Comparison of ENCODE assay signal across 23 cellular contexts in the genomic region with DNA sequence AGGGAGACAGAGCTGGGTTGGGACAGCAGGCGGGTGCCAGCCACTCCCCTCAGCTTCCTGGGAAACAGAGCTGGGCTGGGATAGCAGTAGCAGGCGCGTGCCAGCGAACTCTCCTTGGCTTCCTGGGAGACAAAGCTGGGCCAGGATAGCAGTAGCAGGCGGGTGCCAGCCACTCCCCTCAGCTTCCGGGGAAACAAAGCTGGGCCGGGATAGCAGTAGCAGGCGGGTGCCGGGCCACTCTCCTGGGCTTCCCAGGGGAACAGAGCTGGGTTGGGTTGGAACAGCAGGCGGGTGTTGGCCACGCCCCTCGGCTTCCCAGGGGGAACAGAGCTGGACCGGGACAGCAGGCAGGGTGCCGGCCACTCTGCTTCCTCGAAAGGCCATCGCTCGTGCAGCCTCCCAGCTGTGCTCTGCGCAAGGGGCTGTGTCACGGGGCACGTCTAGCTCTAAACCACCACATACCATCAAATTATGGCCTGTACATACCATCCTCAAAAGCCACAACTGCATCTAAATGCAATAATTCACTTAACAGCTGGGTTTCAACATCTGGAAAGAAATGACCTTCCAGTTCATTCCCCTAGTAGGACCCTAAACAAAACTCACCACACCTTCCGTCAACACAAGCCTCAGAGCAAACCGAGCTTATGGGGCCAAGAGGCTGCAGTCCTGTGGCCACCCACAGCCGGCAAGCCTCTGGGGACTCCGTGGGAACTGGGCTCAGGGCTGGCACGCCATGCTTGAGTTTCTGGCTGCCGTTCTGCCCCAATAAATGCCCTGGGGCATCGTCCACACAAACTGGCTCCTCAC.
A peak's percentile ranks its signal among the peaks of the same experiment; 100 is the strongest.
DNase-seq lines count a peak whose midpoint lies in the region; ATAC-seq, FAIRE-seq and TF ChIP-seq lines count a peak whose summit lies in the region.
"Had no signal": no experiment of that assay in that cellular context is flagged by ENCODE, and none has a peak within 500 bp of the region (broad histone marks: within the 10 kb centered on the region; RNA-seq: fewer than 3 reads in every experiment).

No MANE protein-coding gene starts in this region.

- H3K4me3 ChIP-seq in small intestine (ENCODE audit: low read depth in 1 of 2, low read length in 2 of 2) (no peak overlapping the region), adrenal gland (no peak overlapping the region)
- H3K4me3 ChIP-seq: body of pancreas, gastrocnemius medialis, left lung, pancreas, skin epidermis, thoracic aorta had no signal

- no peaks in the 10 kb centered on the region for H3K4me1 Mint-ChIP-seq in activated T-helper 17 cell treated with anti-CD3 and anti-CD28 coated beads, Interleukin-2, amount 50 U/mL, for 72 hours
- H3K4me1 Mint-ChIP-seq: activated CD4-positive, alpha-beta T cell treated with anti-CD3 and anti-CD28 coated beads, Interleukin-2, amount 10 ng/mL, durations not matched to agents 7 days and 5 days; CD14-positive monocyte had no signal

- no peaks in the 10 kb centered on the region for H3K27me3 Mint-ChIP-seq in activated T-helper 17 cell treated with anti-CD3 and anti-CD28 coated beads, Interleukin-2, amount 50 U/mL, for 72 hours
- H3K27me3 Mint-ChIP-seq: activated CD4-positive, alpha-beta T cell treated with anti-CD3 and anti-CD28 coated beads, Interleukin-2, amount 10 ng/mL, durations not matched to agents 7 days and 5 days; dendritic cell treated with granulocyte-macrophage colony-stimulating factor and Interleukin-4, amounts not matched to agents 40 ng/mL and 50 ng/mL, for 4 days had no signal

- peak overlapping the region; percentile 30 for H3K27ac Mint-ChIP-seq in activated T-helper 17 cell treated with anti-CD3 and anti-CD28 coated beads, Interleukin-2, amount 50 U/mL, for 72 hours
- H3K27ac Mint-ChIP-seq: activated CD4-positive, alpha-beta T cell treated with anti-CD3 and anti-CD28 coated beads, Interleukin-2, amount 10 ng/mL, durations not matched to agents 7 days and 5 days; dendritic cell treated with granulocyte-macrophage colony-stimulating factor and Interleukin-4, amounts not matched to agents 40 ng/mL and 50 ng/mL, for 4 days had no signal

- no peak for TF ChIP-seq POLR2A in adrenal gland (IDR thresholded peaks at IDR 0.05)

- no peaks in the 10 kb centered on the region for H3K9me3 Mint-ChIP-seq in activated T-helper 17 cell treated with anti-CD3 and anti-CD28 coated beads, Interleukin-2, amount 50 U/mL, for 72 hours
- H3K9me3 Mint-ChIP-seq: activated CD4-positive, alpha-beta T cell treated with anti-CD3 and anti-CD28 coated beads, Interleukin-2, amount 10 ng/mL, durations not matched to agents 7 days and 5 days; dendritic cell treated with granulocyte-macrophage colony-stimulating factor and Interleukin-4, amounts not matched to agents 40 ng/mL and 50 ng/mL, for 4 days had no signal

- H3K27ac ChIP-seq in layer of hippocampus (ENCODE audit: low read depth, low read length) (peak overlapping the region; percentile 16), small intestine (ENCODE audit: low read depth in 1 of 2, low read length in 1 of 2) (peak overlapping the region in 1 of 2 donors; percentile 34), adrenal gland (peak overlapping the region in 1 of 5 donors; percentile 16)
- H3K27ac ChIP-seq: body of pancreas, left lung, pancreas, skin epidermis, thoracic aorta had no signal

- ATAC-seq in activated T-helper 17 cell treated with anti-CD3 and anti-CD28 coated beads, Interleukin-2, amount 50 U/mL, for 72 hours (replicated peaks), result no peak
- ATAC-seq in GM19035 (IDR thresholded peaks at IDR 0.05; ENCODE audit: unreplicated experiment), result no peak
- ATAC-seq: body of pancreas, left lung had no signal

- H3K27me3 ChIP-seq in layer of hippocampus (ENCODE audit: control insufficient read depth, insufficient read depth, low read length) (no peaks in the 10 kb centered on the region), small intestine (ENCODE audit: control insufficient read depth in 2 of 2, insufficient read depth in 2 of 2, low read length in 2 of 2) (no peaks in the 10 kb centered on the region), adrenal gland (no peaks in the 10 kb centered on the region)
- H3K27me3 ChIP-seq: body of pancreas, gastrocnemius medialis, left lung, pancreas had no signal

- intact Hi-C loops in adrenal gland (cut with DNase I), result no loop called here

- no peak for TF ChIP-seq CTCF in adrenal gland (IDR thresholded peaks at IDR 0.05)

- H3K36me3 Mint-ChIP-seq in activated T-helper 17 cell treated with anti-CD3 and anti-CD28 coated beads, Interleukin-2, amount 50 U/mL, for 72 hours (ENCODE audit: low read depth), result peaks cover 63% of the 10 kb centered on the region

- no peak for FAIRE-seq in small intestine (lab: Jason Lieb, UNC)
- FAIRE-seq: endothelial cell of umbilical vein, pancreas had no signal

- no peaks in the 10 kb centered on the region for H3K9me3 ChIP-seq in small intestine (ENCODE audit: control insufficient read depth, low read depth)
- H3K9me3 ChIP-seq in adrenal gland (replicated peaks in 1 of 3), result no peaks in the 10 kb centered on the region
- H3K9me3 ChIP-seq: body of pancreas, gastrocnemius medialis, left lung, pancreas, thoracic aorta had no signal

- no peak overlapping the region for H3K4me3 Mint-ChIP-seq in activated T-helper 17 cell treated with anti-CD3 and anti-CD28 coated beads, Interleukin-2, amount 50 U/mL, for 72 hours
- H3K4me3 Mint-ChIP-seq: activated CD4-positive, alpha-beta T cell treated with anti-CD3 and anti-CD28 coated beads, Interleukin-2, amount 10 ng/mL, durations not matched to agents 7 days and 5 days; CD14-positive monocyte; dendritic cell treated with granulocyte-macrophage colony-stimulating factor and Interleukin-4, amounts not matched to agents 40 ng/mL and 50 ng/mL, for 4 days had no signal

- peak; percentile 20 for DNase-seq in NCI-H345 (lab: John Stamatoyannopoulos, UW)
- no peak for DNase-seq in NCI-H345 treated with DMSO at 0.1 percent for 48 hours (lab: John Stamatoyannopoulos, UW; ENCODE audit: unreplicated experiment)
- DNase-seq in small intestine, result peak; percentile 69
- DNase-seq in NCI-H748 (lab: John Stamatoyannopoulos, UW; ENCODE audit: unreplicated experiment), result no peak
- no peak for DNase-seq in adrenal gland
- DNase-seq: 8988T; activated CD4-positive, alpha-beta T cell treated with anti-CD3 and anti-CD28 coated beads, Interleukin-2, amount 10 ng/mL, durations not matched to agents 7 days and 5 days; activated naive CD4-positive, alpha-beta T cell treated with Interleukin-2 at 50 U/mL for 16 hours; KG1; NCI-H2029; NCI-H69 had no signal

- whole genome bisulfite sequencing in small intestine, 3 donors, result 35 to 70% (median 54%) methylated on average over 25 to 27 of the region's 27 CpGs
- 81 to 94% (median 89%) methylated on average over 11 to 27 of the region's 27 CpGs for WGBS in adrenal gland, 4 donors

- H3K36me3 ChIP-seq in small intestine (ENCODE audit: control insufficient read depth in 2 of 2, insufficient read depth in 2 of 2, low read length in 2 of 2) (peaks cover 8 to 9% of the 10 kb centered on the region in 2 donors), adrenal gland (replicated peaks in 1 of 2) (peaks cover 0 to 39% of the 10 kb centered on the region in 2 donors)

- H3K4me1 ChIP-seq in small intestine (ENCODE audit: control insufficient read depth in 2 of 2, insufficient read depth in 1 of 2, low read depth in 1 of 2, low read length in 1 of 2), result no peaks in the 10 kb centered on the region
- peaks cover 0 to 8% of the 10 kb centered on the region in 2 donors for H3K4me1 ChIP-seq in adrenal gland (replicated peaks in 1 of 2)
- H3K4me1 ChIP-seq: body of pancreas, gastrocnemius medialis, left lung, pancreas had no signal

Comparison
In these comparisons a context has a peak if more than half of its experiments do, and no peak if none do; other contexts are left out.
1. DNase-seq: peak in NCI-H345 (single experiment) and small intestine (single experiment); none in NCI-H345 treated with DMSO at 0.1 percent for 48 hours (single experiment), NCI-H748 (single experiment) and adrenal gland (0 of 7).